19 cellular contexts compared by ENCODE assay signal in genomic region chr3:139355937-139356336, GRCh38. TPM values are rescaled to one million over a fixed set of nuclear protein-coding genes. Genes with fewer than 3 reads are reported as not detected.
A peak's percentile ranks its signal among the peaks of the same experiment; 100 is the strongest.
DNase-seq lines count a peak whose midpoint lies in the region; ATAC-seq and TF ChIP-seq lines count a peak whose summit lies in the region.
"Had no signal": no experiment of that assay in that cellular context is flagged by ENCODE, and none has a peak within 500 bp of the region (broad histone marks: within the 10 kb centered on the region; RNA-seq: fewer than 3 reads in every experiment).

No MANE protein-coding gene starts in this region.

- peaks cover 57% of the 10 kb centered on the region for H3K4me1 Mint-ChIP-seq in stimulated activated naive CD8-positive, alpha-beta T cell treated with anti-CD3 and anti-CD28 coated beads, Interleukin-15, Interleukin-2, amounts not matched to agents 100 ng/mL and 50 ng/mL, for 24 hours (ENCODE audit: low read depth)
- H3K4me1 Mint-ChIP-seq in central memory CD8-positive, alpha-beta T cell = peaks cover 16% of the 10 kb centered on the region
- H3K4me1 Mint-ChIP-seq in natural killer cell = peaks cover 7 to 15% of the 10 kb centered on the region in 2 donors
- H3K4me1 Mint-ChIP-seq: CD14-positive monocyte had no signal

- H3K27ac Mint-ChIP-seq in stimulated activated naive CD8-positive, alpha-beta T cell treated with anti-CD3 and anti-CD28 coated beads, Interleukin-15, Interleukin-2, amounts not matched to agents 100 ng/mL and 50 ng/mL, for 24 hours = peak overlapping the region; percentile 82
- peak overlapping the region; percentile 19 for H3K27ac Mint-ChIP-seq in central memory CD8-positive, alpha-beta T cell (ENCODE audit: low read depth)
- peak overlapping the region; percentile 14 to 59 for H3K27ac Mint-ChIP-seq in natural killer cell
- H3K27ac Mint-ChIP-seq: activated naive CD4-positive, alpha-beta T cell treated with anti-CD3 and anti-CD28 coated beads, Interleukin-2, amount 10 ng/mL, durations not matched to agents 7 days and 5 days had no signal

- ATAC-seq in stimulated activated naive CD8-positive, alpha-beta T cell treated with anti-CD3 and anti-CD28 coated beads, Interleukin-15, Interleukin-2, amounts not matched to agents 100 U/mL and 50 U/mL, for 24 hours = no peak
- ATAC-seq in central memory CD8-positive, alpha-beta T cell (replicated peaks; ENCODE audit: extremely low read depth, poor library complexity, severe bottlenecking) = no peak
- ATAC-seq in natural killer cell = no peak
- ATAC-seq in GM21528 (IDR thresholded peaks at IDR 0.05; ENCODE audit: low FRiP score, unreplicated experiment) = no peak
- ATAC-seq: activated T-cell treated with anti-CD3 and anti-CD28 coated beads, Interleukin-2, amount 50 U/mL, for 4 hours; esophagus mucosa had no signal

- CTCF ChIA-PET in GM10248 (lab: Yijun Ruan, JAX) = interaction anchor here (1.4 kb wide), 1 partner anchor 20 kb away, joined by 4 read pairs; no protein-coding TSS in a partner anchor

- intact Hi-C loops in natural killer cell (cut with micrococcal nuclease) = no loop called here

- H3K4me3 Mint-ChIP-seq in stimulated activated naive CD8-positive, alpha-beta T cell treated with anti-CD3 and anti-CD28 coated beads, Interleukin-15, Interleukin-2, amounts not matched to agents 100 ng/mL and 50 ng/mL, for 24 hours = no peak overlapping the region
- no peak overlapping the region for H3K4me3 Mint-ChIP-seq in central memory CD8-positive, alpha-beta T cell
- no peak overlapping the region for H3K4me3 Mint-ChIP-seq in natural killer cell
- H3K4me3 Mint-ChIP-seq: activated naive CD4-positive, alpha-beta T cell treated with anti-CD3 and anti-CD28 coated beads, Interleukin-2, amount 10 ng/mL, durations not matched to agents 7 days and 5 days; activated T-cell treated with anti-CD3 and anti-CD28 coated beads, Interleukin-2, amount 50 U/mL, for 4 hours; CD14-positive monocyte had no signal

- H3K9me3 Mint-ChIP-seq in stimulated activated naive CD8-positive, alpha-beta T cell treated with anti-CD3 and anti-CD28 coated beads, Interleukin-15, Interleukin-2, amounts not matched to agents 100 ng/mL and 50 ng/mL, for 24 hours = no peaks in the 10 kb centered on the region
- no peaks in the 10 kb centered on the region for H3K9me3 Mint-ChIP-seq in central memory CD8-positive, alpha-beta T cell
- H3K9me3 Mint-ChIP-seq in natural killer cell = no peaks in the 10 kb centered on the region
- H3K9me3 Mint-ChIP-seq: activated naive CD4-positive, alpha-beta T cell treated with anti-CD3 and anti-CD28 coated beads, Interleukin-2, amount 10 ng/mL, durations not matched to agents 7 days and 5 days; activated T-cell treated with anti-CD3 and anti-CD28 coated beads, Interleukin-2, amount 50 U/mL, for 4 hours; CD14-positive monocyte had no signal

- no peak for DNase-seq in stimulated activated naive CD8-positive, alpha-beta T cell treated with anti-CD3 and anti-CD28 coated beads, Interleukin-15, Interleukin-2, amounts not matched to agents 100 U/mL and 50 U/mL, for 24 hours
- DNase-seq in central memory CD8-positive, alpha-beta T cell (ENCODE audit: low spot score in 2 of 2) = no peak
- no peak for DNase-seq in natural killer cell
- DNase-seq in GM10248 (ENCODE audit: extremely low spot score) = no peak
- no peak for DNase-seq in ACHN
- no peak for DNase-seq in stimulated activated CD4-positive, alpha-beta T cell treated with anti-CD3 and anti-CD28 coated beads, Interleukin-1b, Interleukin-23, amount 100 ng/mL, for 48 hours
- DNase-seq: activated CD4-positive, alpha-beta T cell treated with anti-CD3 and anti-CD28 coated beads, Interleukin-2, amount 50 U/mL, for 4 hours; activated naive CD4-positive, alpha-beta T cell treated with anti-CD3 and anti-CD28 coated beads, Interleukin-2, amount 10 ng/mL, durations not matched to agents 7 days and 5 days; activated T-cell treated with anti-CD3 and anti-CD28 coated beads, Interleukin-2, amount 50 U/mL, for 4 hours; dermis blood vessel endothelial cell; DND-41; NCI-H1436; NCI-H226; psoas muscle; upper lobe of left lung had no signal

- peaks cover 78% of the 10 kb centered on the region for H3K36me3 Mint-ChIP-seq in stimulated activated naive CD8-positive, alpha-beta T cell treated with anti-CD3 and anti-CD28 coated beads, Interleukin-15, Interleukin-2, amounts not matched to agents 100 ng/mL and 50 ng/mL, for 24 hours (ENCODE audit: low read depth)
- peaks cover 80% of the 10 kb centered on the region for H3K36me3 Mint-ChIP-seq in central memory CD8-positive, alpha-beta T cell (ENCODE audit: insufficient read depth)
- H3K36me3 Mint-ChIP-seq in natural killer cell = peaks cover 46% of the 10 kb centered on the region

- POLR2A ChIA-PET in GM10248 (lab: Yijun Ruan, JAX) = no interaction called here

- H3K27me3 Mint-ChIP-seq in stimulated activated naive CD8-positive, alpha-beta T cell treated with anti-CD3 and anti-CD28 coated beads, Interleukin-15, Interleukin-2, amounts not matched to agents 100 ng/mL and 50 ng/mL, for 24 hours = no peaks in the 10 kb centered on the region
- no peaks in the 10 kb centered on the region for H3K27me3 Mint-ChIP-seq in central memory CD8-positive, alpha-beta T cell
- no peaks in the 10 kb centered on the region for H3K27me3 Mint-ChIP-seq in natural killer cell (ENCODE audit: low read depth in 2 of 2)
- H3K27me3 Mint-ChIP-seq: activated naive CD4-positive, alpha-beta T cell treated with anti-CD3 and anti-CD28 coated beads, Interleukin-2, amount 10 ng/mL, durations not matched to agents 7 days and 5 days had no signal

- TF ChIP-seq CTCF in natural killer cell (IDR thresholded peaks at IDR 0.05) (no peak), GM10248 (IDR thresholded peaks at IDR 0.05; ENCODE audit: control extremely low read depth, extremely low read depth, low read depth, missing control alignments) (no peak)

- in situ Hi-C loops in ACHN (cut with HindIII; ENCODE audit: low pct_ligation_motif_present, low pct_unique_long_range_greater_than_20kb, low sequenced_read_pairs) = no loop called here

RNA-seq across cellular contexts. Expression of gene MRPS22, which starts 12.1 kb away (rescaled TPM):
- 10 to 100 TPM; 32.4 to 39.1 (median 35.3) TPM for total RNA-seq in natural killer cell

RNA-seq across cellular contexts. Expression of gene COPB2, which starts 33.5 kb away (rescaled TPM):
- total RNA-seq in natural killer cell = 10 to 100 TPM; 34.7 to 50.2 (median 42.4) TPM

Comparison
In these comparisons a context has a peak if more than half of its experiments do, and no peak if none do; other contexts are left out.
1. H3K27ac Mint-ChIP-seq: peak in every context shown above with its lines; median percentile 82 in stimulated activated naive CD8-positive, alpha-beta T cell treated with anti-CD3 and anti-CD28 coated beads, Interleukin-15, Interleukin-2, amounts not matched to agents 100 ng/mL and 50 ng/mL, for 24 hours; 36 in natural killer cell; 19 in central memory CD8-positive, alpha-beta T cell.